Comparison of ENCODE assay signal across 10 cellular contexts in the genomic region with DNA sequence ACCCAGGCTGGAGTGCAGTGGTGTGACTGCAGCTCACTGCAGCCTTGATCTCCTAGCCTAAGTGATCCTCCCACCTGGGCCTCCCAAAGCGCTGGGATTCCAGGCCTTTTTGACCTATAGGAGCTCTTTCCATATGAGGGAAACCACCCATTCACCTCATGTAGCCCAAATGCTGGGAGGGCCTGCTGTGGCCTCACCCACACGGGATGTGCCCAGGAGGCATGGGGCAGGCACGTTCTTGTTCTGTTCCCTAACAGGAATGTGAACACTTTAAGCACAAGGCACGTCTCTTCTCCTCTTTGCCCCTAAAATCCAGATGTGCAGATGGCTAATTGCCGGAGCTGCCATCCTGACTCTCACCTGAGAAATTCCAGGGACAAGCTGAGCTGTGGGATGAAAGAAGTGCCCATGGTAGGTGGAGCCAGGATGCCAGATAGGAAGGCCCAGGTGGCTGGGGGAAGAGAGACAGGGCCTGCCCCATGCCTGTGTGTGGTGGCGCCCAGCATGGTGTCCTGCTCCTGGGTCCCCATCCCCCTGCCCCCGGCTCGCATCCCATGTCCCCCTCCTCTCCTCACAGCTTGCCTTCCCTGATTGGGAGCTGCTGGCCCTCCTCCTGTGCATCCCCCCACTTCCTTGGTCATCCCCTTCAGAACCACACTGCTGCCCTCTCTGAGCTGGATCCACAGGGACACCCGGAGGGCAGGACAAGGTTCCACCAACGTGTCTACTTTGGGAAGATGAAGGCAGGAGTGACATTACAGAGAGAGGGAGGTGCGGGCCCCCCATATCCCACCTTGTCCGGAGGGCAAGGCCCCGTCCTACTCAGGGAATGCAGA. TPM values are rescaled to one million over a fixed set of nuclear protein-coding genes. Genes with fewer than 3 reads are reported as not detected.
DNase-seq lines count a peak whose midpoint lies in the region; ATAC-seq and TF ChIP-seq lines count a peak whose summit lies in the region.
"Had no signal": no experiment of that assay in that cellular context is flagged by ENCODE, and none has a peak within 500 bp of the region (broad histone marks: within the 10 kb centered on the region; RNA-seq: fewer than 3 reads in every experiment).

No MANE protein-coding gene starts in this region.

- peaks cover 0 to 12% (median 10%) of the 10 kb centered on the region in 4 donors for H3K4me1 ChIP-seq in stomach

- no peaks in the 10 kb centered on the region for H3K9me3 ChIP-seq in stomach

- H3K4me3 ChIP-seq in stomach = no peak overlapping the region

- 78 to 91% (median 82%) methylated on average over 13 of the region's 13 CpGs for WGBS in stomach, 5 donors

- TF ChIP-seq CTCF in stomach (IDR thresholded peaks at IDR 0.05) = no peak

- H3K27ac ChIP-seq in stomach = no peak overlapping the region
- H3K27ac ChIP-seq: 22Rv1 had no signal

- intact Hi-C loops in stomach (cut with DNase I; ENCODE audit: low total_unique reads) = loop anchor here (10.0 kb wide), 1 partner anchor 63 kb away; no protein-coding TSS in a partner anchor

- ATAC-seq in left lobe of liver (no peak), HG02571 (IDR thresholded peaks at IDR 0.05; ENCODE audit: unreplicated experiment) (no peak), HG02840 (IDR thresholded peaks at IDR 0.05; ENCODE audit: low FRiP score, unreplicated experiment) (no peak)

- no peaks in the 10 kb centered on the region for H3K36me3 ChIP-seq in stomach

- no peak for TF ChIP-seq POLR2A in stomach (IDR thresholded peaks at IDR 0.05)

- H3K27me3 ChIP-seq in stomach = peaks cover 0 to 36% (median 14%) of the 10 kb centered on the region in 3 donors

- DNase-seq in DMS53 (lab: John Stamatoyannopoulos, UW) (peak; percentile 23), DMS53 treated with DMSO at 0.1 percent for 48 hours (lab: John Stamatoyannopoulos, UW; ENCODE audit: unreplicated experiment) (no peak), left lobe of liver (ENCODE audit: low spot score) (peak; percentile 15), stomach (peak; percentile 22), SIG-M5 (lab: John Stamatoyannopoulos, UW) (no peak)
- peak; percentile 49 for DNase-seq in activated CD8-positive, alpha-beta memory T cell treated with anti-CD3 and anti-CD28 coated beads, Interleukin-2, amount 50 U/mL, for 48 hours
- DNase-seq: NCI-H748 treated with DMSO at 0.1 percent for 48 hours had no signal

- no peak for TF ChIP-seq EP300 in stomach (IDR thresholded peaks at IDR 0.05)

RNA-seq across cellular contexts. Expression of a gene that starts 17.3 kb away (rescaled TPM):
- total RNA-seq in left lobe of liver (5.0 TPM), stomach (1 to 10 TPM in 2 of 5 donors, under 1 TPM in 1, not detected in 2; 0.92 to 7.6 (median 4.6) TPM)
- polyA plus RNA-seq in stomach = 10 to 100 TPM in 1 of 3 donors, 1 to 10 TPM in 2; 2.9 to 28.4 (median 6.2) TPM

Comparison
In these comparisons a context has a peak if more than half of its experiments do, and no peak if none do; other contexts are left out.
1. DNase-seq: peak in DMS53 (single experiment), activated CD8-positive, alpha-beta memory T cell treated with anti-CD3 and anti-CD28 coated beads, Interleukin-2, amount 50 U/mL, for 48 hours (single experiment), left lobe of liver (single experiment) and stomach (single experiment); none in DMS53 treated with DMSO at 0.1 percent for 48 hours (single experiment) and SIG-M5 (single experiment).